ENCODE assay signal across 17 cellular contexts in genomic region chr1:224626042-224626441, GRCh38. TPM values are rescaled to one million over a fixed set of nuclear protein-coding genes. Genes with fewer than 3 reads are reported as not detected.
DNase-seq lines count a peak whose midpoint lies in the region; ATAC-seq and TF ChIP-seq lines count a peak whose summit lies in the region.
"Had no signal": no experiment of that assay in that cellular context is flagged by ENCODE, and none has a peak within 500 bp of the region (broad histone marks: within the 10 kb centered on the region; RNA-seq: fewer than 3 reads in every experiment).

No MANE protein-coding gene starts in this region.

- H3K27me3 Mint-ChIP-seq in central memory CD8-positive, alpha-beta T cell, result peaks cover 16% of the 10 kb centered on the region
- peaks cover 52% of the 10 kb centered on the region for H3K27me3 Mint-ChIP-seq in nephron (ENCODE audit: low read depth)
- H3K27me3 Mint-ChIP-seq in T-helper 2 cell treated with Interferon-gamma antibody and Interleukin-4, amounts not matched to agents 5 μg/mL and 100 μg/mL, for 36 hours (ENCODE audit: low read depth), result peaks cover 19% of the 10 kb centered on the region

- H3K4me1 ChIP-seq in BE2C, result no peaks in the 10 kb centered on the region

- no peaks in the 10 kb centered on the region for H3K36me3 ChIP-seq in BE2C

- no peak for TF ChIP-seq CTCF in nephron (IDR thresholded peaks at IDR 0.05; ENCODE audit: unreplicated experiment in 3 of 3)
- TF ChIP-seq CTCF in BE2C (IDR thresholded peaks at IDR 0.05; ENCODE audit: low read depth, low read length), result no peak

- peaks cover 6% of the 10 kb centered on the region for H3K9me3 Mint-ChIP-seq in central memory CD8-positive, alpha-beta T cell
- H3K9me3 Mint-ChIP-seq in nephron, result peaks cover 4% of the 10 kb centered on the region
- H3K9me3 Mint-ChIP-seq in T-helper 2 cell treated with Interferon-gamma antibody and Interleukin-4, amounts not matched to agents 5 μg/mL and 100 μg/mL, for 36 hours, result peaks cover 13% of the 10 kb centered on the region

- H3K4me1 Mint-ChIP-seq in central memory CD8-positive, alpha-beta T cell, result peaks cover 27% of the 10 kb centered on the region
- H3K4me1 Mint-ChIP-seq in nephron, result peaks cover 24% of the 10 kb centered on the region
- peaks cover 37% of the 10 kb centered on the region for H3K4me1 Mint-ChIP-seq in T-helper 2 cell treated with Interferon-gamma antibody and Interleukin-4, amounts not matched to agents 5 μg/mL and 100 μg/mL, for 36 hours (ENCODE audit: low read depth)

- H3K4me3 ChIP-seq in BE2C (ENCODE audit: low read depth, low read length), result no peak overlapping the region
- H3K4me3 ChIP-seq: skin epidermis had no signal

- no peaks in the 10 kb centered on the region for H3K27me3 ChIP-seq in BE2C

- ATAC-seq in central memory CD8-positive, alpha-beta T cell (replicated peaks; ENCODE audit: extremely low read depth, poor library complexity, severe bottlenecking), result no peak
- no peak for ATAC-seq in GM21723 (IDR thresholded peaks at IDR 0.05; ENCODE audit: unreplicated experiment)
- ATAC-seq: stimulated activated naive CD8-positive, alpha-beta T cell treated with anti-CD3 and anti-CD28 coated beads, Interleukin-15, amount 100 ng/mL, for 72 hours had no signal

- peaks cover 6% of the 10 kb centered on the region for H3K36me3 Mint-ChIP-seq in central memory CD8-positive, alpha-beta T cell (ENCODE audit: insufficient read depth)
- no peaks in the 10 kb centered on the region for H3K36me3 Mint-ChIP-seq in nephron (ENCODE audit: low read depth)
- peaks cover 20% of the 10 kb centered on the region for H3K36me3 Mint-ChIP-seq in T-helper 2 cell treated with Interferon-gamma antibody and Interleukin-4, amounts not matched to agents 5 μg/mL and 100 μg/mL, for 36 hours (ENCODE audit: low read depth)

- DNase-seq in EH (ENCODE audit: low read depth) (peak; percentile 84), NCI-H226 (peak; percentile 46), NCI-H2227 (lab: John Stamatoyannopoulos, UW; ENCODE audit: unreplicated experiment) (no peak), BE2C (no peak)
- DNase-seq in central memory CD8-positive, alpha-beta T cell (ENCODE audit: low spot score in 2 of 2), result no peak
- no peak for DNase-seq in T-helper 2 cell treated with Interferon-gamma antibody and Interleukin-4, amounts not matched to agents 5 μg/mL and 100 μg/mL, for 36 hours (ENCODE audit: low spot score)
- DNase-seq: activated CD4-positive, alpha-beta memory T cell treated with anti-CD3 and anti-CD28 coated beads, Interleukin-2, amount 10 ng/mL, durations not matched to agents 7 days and 5 days; activated effector memory CD4-positive, alpha-beta T cell treated with Interleukin-2 at 50 U/mL for 16 hours; central memory CD4-positive, alpha-beta T cell; Kasumi-1; NCI-H187; Right ventricle myocardium superior; stimulated activated naive CD8-positive, alpha-beta T cell treated with anti-CD3 and anti-CD28 coated beads, Interleukin-15, amount 100 ng/mL, for 72 hours had no signal

- H3K4me3 Mint-ChIP-seq in central memory CD8-positive, alpha-beta T cell, result no peak overlapping the region
- H3K4me3 Mint-ChIP-seq in nephron, result no peak overlapping the region
- no peak overlapping the region for H3K4me3 Mint-ChIP-seq in T-helper 2 cell treated with Interferon-gamma antibody and Interleukin-4, amounts not matched to agents 5 μg/mL and 100 μg/mL, for 36 hours
- H3K4me3 Mint-ChIP-seq: activated CD4-positive, alpha-beta memory T cell treated with anti-CD3 and anti-CD28 coated beads, Interleukin-2, amount 10 ng/mL, durations not matched to agents 7 days and 5 days; memory B cell; stimulated activated naive CD8-positive, alpha-beta T cell treated with anti-CD3 and anti-CD28 coated beads, Interleukin-15, amount 100 ng/mL, for 72 hours had no signal

- peak overlapping the region; percentile 19 for H3K27ac Mint-ChIP-seq in central memory CD8-positive, alpha-beta T cell (ENCODE audit: low read depth)
- peak overlapping the region in 2 of 3 experiments; percentile 82 to 85 for H3K27ac Mint-ChIP-seq in nephron
- H3K27ac Mint-ChIP-seq in T-helper 2 cell treated with Interferon-gamma antibody and Interleukin-4, amounts not matched to agents 5 μg/mL and 100 μg/mL, for 36 hours, result no peak overlapping the region
- H3K27ac Mint-ChIP-seq: memory B cell had no signal

- no peaks in the 10 kb centered on the region for H3K9me3 ChIP-seq in BE2C

RNA-seq across cellular contexts. Expression of gene CNIH3, which starts 9.9 kb away (rescaled TPM):
- polyA plus RNA-seq in BE2C (2012; ENCODE audit: insufficient read depth, insufficient read length, low read depth), result 10.1 TPM

Comparison
In these comparisons a context has a peak if more than half of its experiments do, and no peak if none do; other contexts are left out.
1. DNase-seq: peak in EH (single experiment) and NCI-H226 (single experiment); none in central memory CD8-positive, alpha-beta T cell (0 of 2), NCI-H2227 (single experiment), BE2C (single experiment) and T-helper 2 cell treated with Interferon-gamma antibody and Interleukin-4, amounts not matched to agents 5 μg/mL and 100 μg/mL, for 36 hours (single experiment).